In genomic region chr1:113763651-113764050, GRCh38 we compare ENCODE assay signal across 16 cellular contexts. TPM values are rescaled to one million over a fixed set of nuclear protein-coding genes. Genes with fewer than 3 reads are reported as not detected.
DNase-seq lines count a peak whose midpoint lies in the region; ATAC-seq and TF ChIP-seq lines count a peak whose summit lies in the region.
"Had no signal": no experiment of that assay in that cellular context is flagged by ENCODE, and none has a peak within 500 bp of the region (broad histone marks: within the 10 kb centered on the region; RNA-seq: fewer than 3 reads in every experiment).

No MANE protein-coding gene starts in this region.

- no peak for ATAC-seq in SK-N-SH treated with all-trans-retinoic acid at 6 μM for 48 hours
- no peak for ATAC-seq in naive thymus-derived CD4-positive, alpha-beta T cell
- ATAC-seq: HepG2 had no signal

- peaks cover 11% of the 10 kb centered on the region for H3K79me2 ChIP-seq in SK-N-SH (ENCODE audit: insufficient read depth)

- no peaks in the 10 kb centered on the region for H3K9me3 ChIP-seq in SK-N-SH
- H3K9me3 ChIP-seq in naive thymus-derived CD4-positive, alpha-beta T cell (ENCODE audit: control insufficient read depth in 2 of 3, low read length in 3 of 3), result no peaks in the 10 kb centered on the region
- H3K9me3 ChIP-seq: BLaER1, SJCRH30 had no signal

- DNase-seq in SK-N-SH (peak; percentile 9), NCI-H446 treated with DMSO at 0.1 percent for 48 hours (lab: John Stamatoyannopoulos, UW) (peak; percentile 78), cerebellar cortex (ENCODE audit: low spot score) (peak; percentile 94), RWPE1 (ENCODE audit: low spot score) (no peak), NOMO-1 (lab: John Stamatoyannopoulos, UW; ENCODE audit: unreplicated experiment in 2 of 2) (no peak)
- DNase-seq in naive thymus-derived CD4-positive, alpha-beta T cell, result no peak
- DNase-seq in stimulated activated CD4-positive, alpha-beta T cell treated with anti-CD3 and anti-CD28 coated beads, Interleukin-15, amount 100 ng/mL, for 24 hours, result no peak
- DNase-seq: 8988T, EL, KG1, NCI-H510A, RPMI8226, SJCRH30 had no signal

- CTCF ChIA-PET in SK-N-SH (lab: Yijun Ruan, JAX) (interaction anchor here (1.2 kb wide), 1 partner anchor 72 kb away, joined by 3 read pairs; no protein-coding TSS in a partner anchor), RWPE1 (lab: Yijun Ruan, JAX) (interaction anchor here (0.6 kb wide), 2 partner anchors 887 to 953 kb away, joined by 3 to 5 read pairs; partner anchors contain the start of gene NRAS)
- CTCF ChIA-PET in naive thymus-derived CD4-positive, alpha-beta T cell (lab: Charles Lee), result no interaction called here

- no peak for TF ChIP-seq EP300 in SK-N-SH (IDR thresholded peaks at IDR 0.05; ENCODE audit: borderline replicate concordance in 1 of 2, low read depth in 1 of 2, low read length in 1 of 2)

- H3K27me3 Mint-ChIP-seq in naive thymus-derived CD4-positive, alpha-beta T cell, result no peaks in the 10 kb centered on the region

- H3K9ac ChIP-seq in SK-N-SH, result no peak overlapping the region
- H3K9ac ChIP-seq: BLaER1 had no signal

- H4K20me1 ChIP-seq in SK-N-SH (ENCODE audit: insufficient read depth), result no peaks in the 10 kb centered on the region
- H4K20me1 ChIP-seq: BLaER1 had no signal

- no peaks in the 10 kb centered on the region for H3K27me3 ChIP-seq in SK-N-SH (ENCODE audit: insufficient read depth)
- H3K27me3 ChIP-seq in naive thymus-derived CD4-positive, alpha-beta T cell (ENCODE audit: control insufficient read depth in 2 of 2, insufficient read depth in 2 of 2, low read length in 2 of 2), result no peaks in the 10 kb centered on the region
- H3K27me3 ChIP-seq: BLaER1, SJCRH30 had no signal

- H3K9me2 ChIP-seq in SK-N-SH, result no peaks in the 10 kb centered on the region

- intact Hi-C loops in naive thymus-derived CD4-positive, alpha-beta T cell (cut with micrococcal nuclease), result no loop called here

- peaks cover 32 to 47% of the 10 kb centered on the region in 2 experiments for H3K36me3 ChIP-seq in SK-N-SH (replicated peaks in 1 of 2; ENCODE audit: control insufficient read depth in 1 of 2, insufficient read depth in 2 of 2, low read length in 1 of 2)
- peaks cover 8 to 35% (median 9%) of the 10 kb centered on the region in 3 experiments for H3K36me3 ChIP-seq in naive thymus-derived CD4-positive, alpha-beta T cell (ENCODE audit: control insufficient read depth in 2 of 3, insufficient read depth in 3 of 3, low read length in 3 of 3)

- peaks cover 0 to 6% of the 10 kb centered on the region in 2 experiments; a peak in 2 of 4 replicates for H3K4me1 ChIP-seq in SK-N-SH (ENCODE audit: control insufficient read depth in 1 of 2, insufficient read depth in 2 of 2, low read depth in 1 of 2, low read length in 1 of 2)
- peaks cover 0 to 4% of the 10 kb centered on the region in 2 donors for H3K4me1 ChIP-seq in naive thymus-derived CD4-positive, alpha-beta T cell (ENCODE audit: control insufficient read depth in 2 of 2, insufficient read depth in 2 of 2, low read length in 2 of 2)
- H3K4me1 ChIP-seq: SJCRH30 had no signal

- H3F3A ChIP-seq in SK-N-SH (replicated peaks; ENCODE audit: insufficient read depth), result peaks cover 32% of the 10 kb centered on the region

- no peak overlapping the region for H2AFZ ChIP-seq in SK-N-SH (ENCODE audit: low read depth)

- POLR2A ChIA-PET in SK-N-SH (lab: Yijun Ruan, JAX), result interaction anchor here (0.8 kb wide), 1 partner anchor 34 kb away, joined by 3 read pairs; no protein-coding TSS in a partner anchor
- POLR2A ChIA-PET in naive thymus-derived CD4-positive, alpha-beta T cell (lab: Charles Lee), result interaction anchor here (0.7 to 1.6 kb wide), 2 partner anchors 48 to 360 kb away, joined by 3 to 5 read pairs; no protein-coding TSS in a partner anchor
- POLR2A ChIA-PET in RWPE1 (lab: Yijun Ruan, JAX; ENCODE audit: low non-redundant PET), result no interaction called here

- H3K4me3 ChIP-seq in SK-N-SH (ENCODE audit: low read depth in 2 of 2, low read length in 1 of 2), result no peak overlapping the region
- no peak overlapping the region for H3K4me3 ChIP-seq in naive thymus-derived CD4-positive, alpha-beta T cell (ENCODE audit: low read length)
- H3K4me3 ChIP-seq: BLaER1, SJCRH30 had no signal

- WGBS in SK-N-SH (ENCODE audit: low lambda C conversion rate), result 86% methylated on average over 2 of the region's 2 CpGs

- peaks cover 0 to 2% (median 0%) of the 10 kb centered on the region in 11 donors for H3K9me3 Mint-ChIP-seq in naive thymus-derived CD4-positive, alpha-beta T cell

- H3K36me3 Mint-ChIP-seq in naive thymus-derived CD4-positive, alpha-beta T cell, result peaks cover 0 to 45% (median 16%) of the 10 kb centered on the region in 5 donors

- H3K4me2 ChIP-seq in SK-N-SH, result no peak overlapping the region
- H3K4me2 ChIP-seq: BLaER1 had no signal

- H3K27ac Mint-ChIP-seq in naive thymus-derived CD4-positive, alpha-beta T cell, result peak overlapping the region in 6 of 9 donors; percentile 2 to 85 (median 53)

- H3K27ac ChIP-seq in SK-N-SH (ENCODE audit: low read depth in 2 of 2, low read length in 1 of 2) (no peak overlapping the region), RWPE1 (no peak overlapping the region)
- H3K27ac ChIP-seq in naive thymus-derived CD4-positive, alpha-beta T cell (ENCODE audit: low read depth, low read length), result no peak overlapping the region
- H3K27ac ChIP-seq: BLaER1, SJCRH30 had no signal

- no peak for TF ChIP-seq RAD21 in SK-N-SH (IDR thresholded peaks at IDR 0.05; ENCODE audit: low read length)

- H3K4me1 Mint-ChIP-seq in naive thymus-derived CD4-positive, alpha-beta T cell, result peaks cover 0 to 30% (median 20%) of the 10 kb centered on the region in 7 donors

- TF ChIP-seq CTCF in SK-N-SH (IDR thresholded peaks at IDR 0.05) (no peak), RWPE1 (conservative IDR thresholded peaks at IDR 0.05; ENCODE audit: low read depth) (no peak)

- no peak overlapping the region for H3K4me3 Mint-ChIP-seq in naive thymus-derived CD4-positive, alpha-beta T cell

TF ChIP-seq in SK-N-SH, 30 proteins besides CTCF, POLR2A, EP300 and RAD21 (continues in another document):
- no peak for TF ChIP-seq MEF2A (IDR thresholded peaks at IDR 0.05; ENCODE audit: borderline replicate concordance, low read depth)
- TF ChIP-seq FOXM1 (IDR thresholded peaks at IDR 0.05; ENCODE audit: low read depth), result no peak
- no peak for TF ChIP-seq MAX (IDR thresholded peaks at IDR 0.05; ENCODE audit: low read depth)
- no peak for TF ChIP-seq SIN3A (IDR thresholded peaks at IDR 0.05; ENCODE audit: borderline replicate concordance, low read depth, low read length)
- no peak for TF ChIP-seq EZH2phosphoT487 (IDR thresholded peaks at IDR 0.05; ENCODE audit: borderline replicate concordance, low read depth)
- no peak for TF ChIP-seq GATA2 (CRISPR knock-in tag; IDR thresholded peaks at IDR 0.05)
- TF ChIP-seq NFIC (IDR thresholded peaks at IDR 0.05; ENCODE audit: borderline replicate concordance), result no peak
- no peak for TF ChIP-seq GABPA (IDR thresholded peaks at IDR 0.05; ENCODE audit: low read depth)
- no peak for TF ChIP-seq PBX3 (IDR thresholded peaks at IDR 0.05)

TF ChIP-seq in SK-N-SH treated with all-trans-retinoic acid at 6 μM for 48 hours, 23 proteins besides CTCF, POLR2A, EP300 and RAD21:
- TF ChIP-seq ZFP3 (CRISPR knock-in tag; IDR thresholded peaks at IDR 0.05) (no peak), CSRNP3 (CRISPR knock-in tag; IDR thresholded peaks at IDR 0.05) (no peak), ZFP30 (CRISPR knock-in tag; IDR thresholded peaks at IDR 0.05) (no peak), ZNF565 (CRISPR knock-in tag; conservative IDR thresholded peaks at IDR 0.05; ENCODE audit: low read depth) (no peak), TOX (CRISPR knock-in tag; IDR thresholded peaks at IDR 0.05; ENCODE audit: borderline replicate concordance) (no peak), PATZ1 (CRISPR knock-in tag; IDR thresholded peaks at IDR 0.05; ENCODE audit: borderline replicate concordance) (no peak), SNAI2 (CRISPR knock-in tag; IDR thresholded peaks at IDR 0.05) (no peak), TCF4 (CRISPR knock-in tag; IDR thresholded peaks at IDR 0.05; ENCODE audit: borderline replicate concordance) (no peak)

RNA-seq across cellular contexts. Expression of gene PHTF1, which starts 4.4 kb away (rescaled TPM):
- polyA plus RNA-seq in SK-N-SH (2012; rRNA removed), result 10.8 and 14.1 TPM in 2 replicates
- 12.5 and 13.5 TPM in 2 replicates for polyA plus RNA-seq in SK-N-SH (2012; cell fraction: cytosol; rRNA removed)
- 9.5 and 16.1 TPM in 2 replicates for polyA plus RNA-seq in SK-N-SH (2012; cell fraction: nucleus; rRNA removed)
- total RNA-seq in naive thymus-derived CD4-positive, alpha-beta T cell, result 10 to 100 TPM in 2 of 5 experiments, 1 to 10 TPM in 3; 2.5 to 21.0 (median 7.1) TPM
- polyA plus RNA-seq in naive thymus-derived CD4-positive, alpha-beta T cell, result 1 to 10 TPM; 1.4 to 1.6 TPM

RNA-seq across cellular contexts. Expression of gene RSBN1, which starts 48.6 kb away (rescaled TPM):
- 3.9 and 4.0 TPM in 2 replicates for polyA plus RNA-seq in SK-N-SH (2012; rRNA removed)
- polyA plus RNA-seq in SK-N-SH (2012; cell fraction: cytosol; rRNA removed), result 5.1 and 5.2 TPM in 2 replicates
- 4.1 and 8.3 TPM in 2 replicates for polyA plus RNA-seq in SK-N-SH (2012; cell fraction: nucleus; rRNA removed)
- total RNA-seq in naive thymus-derived CD4-positive, alpha-beta T cell, result 10 to 100 TPM; 29.9 to 58.1 (median 42.0) TPM
- polyA plus RNA-seq in naive thymus-derived CD4-positive, alpha-beta T cell, result 10 to 100 TPM; 40.7 to 44.2 TPM

Comparison
In these comparisons a context has a peak if more than half of its experiments do, and no peak if none do; other contexts are left out.
1. DNase-seq: peak in SK-N-SH (single experiment), NCI-H446 treated with DMSO at 0.1 percent for 48 hours (single experiment) and cerebellar cortex (single experiment); none in naive thymus-derived CD4-positive, alpha-beta T cell (0 of 9), RWPE1 (single experiment), stimulated activated CD4-positive, alpha-beta T cell treated with anti-CD3 and anti-CD28 coated beads, Interleukin-15, amount 100 ng/mL, for 24 hours (single experiment) and NOMO-1 (0 of 2).